Comparison of ENCODE assay signal across 16 cellular contexts in genomic region chr10:4059471-4060138, GRCh38.
DNase-seq lines count a peak whose midpoint lies in the region; ATAC-seq and TF ChIP-seq lines count a peak whose summit lies in the region.
"Had no signal": no experiment of that assay in that cellular context is flagged by ENCODE, and none has a peak within 500 bp of the region (broad histone marks: within the 10 kb centered on the region; RNA-seq: fewer than 3 reads in every experiment).

No MANE protein-coding gene starts in this region.

- CTCF ChIA-PET in activated CD8-positive, alpha-beta memory T cell treated with anti-CD3 and anti-CD28 coated beads, Interleukin-2, amount 10 ng/mL, durations not matched to agents 7 days and 5 days (lab: Charles Lee), result interaction anchor here (0.9 to 1.0 kb wide), 2 partner anchors 15 to 22 kb away, joined by 3 to 4 read pairs; no protein-coding TSS in a partner anchor

- intact Hi-C loops in colonic mucosa (cut with DNase I), result loop anchor here (10.0 kb wide), 1 partner anchor 275 kb away; the partner anchor contains the start of gene KLF6

- H3K27me3 Mint-ChIP-seq in activated CD8-positive, alpha-beta memory T cell treated with anti-CD3 and anti-CD28 coated beads, Interleukin-2, amount 10 ng/mL, durations not matched to agents 7 days and 5 days, result no peaks in the 10 kb centered on the region

- DNase-seq in activated CD8-positive, alpha-beta memory T cell treated with anti-CD3 and anti-CD28 coated beads, Interleukin-2, amount 10 ng/mL, durations not matched to agents 7 days and 5 days, result peak; percentile 63
- DNase-seq in activated CD8-positive, alpha-beta memory T cell treated with anti-CD3 and anti-CD28 coated beads, Interleukin-2, amount 50 U/mL, for 48 hours, result no peak
- peak; percentile 35 for DNase-seq in NOMO-1 treated with DMSO at 0.1 percent for 48 hours (lab: John Stamatoyannopoulos, UW; ENCODE audit: unreplicated experiment)
- no peak for DNase-seq in colonic mucosa
- no peak for DNase-seq in thoracic aorta (ENCODE audit: low spot score)
- no peak for DNase-seq in NCI-H1105 (lab: John Stamatoyannopoulos, UW)
- no peak for DNase-seq in stimulated activated CD4-positive, alpha-beta T cell treated with anti-CD3 and anti-CD28 coated beads, Interleukin-4, amount 100 ng/mL, for 1 hour
- DNase-seq: body of pancreas, glutamatergic neuron, Kasumi-1, left cardiac atrium, NCI-H2227 treated with DMSO at 0.1 percent for 48 hours, nephron progenitor cell, upper lobe of left lung had no signal

- no peaks in the 10 kb centered on the region for H3K36me3 Mint-ChIP-seq in activated CD8-positive, alpha-beta memory T cell treated with anti-CD3 and anti-CD28 coated beads, Interleukin-2, amount 10 ng/mL, durations not matched to agents 7 days and 5 days

- no peak overlapping the region for H3K4me3 Mint-ChIP-seq in activated CD8-positive, alpha-beta memory T cell treated with anti-CD3 and anti-CD28 coated beads, Interleukin-2, amount 10 ng/mL, durations not matched to agents 7 days and 5 days
- H3K4me3 Mint-ChIP-seq: nephron progenitor cell had no signal

- H3K27ac ChIP-seq in colonic mucosa (peak overlapping the region; percentile 72), thoracic aorta (peak overlapping the region; percentile 48 to 85)
- H3K27ac ChIP-seq: body of pancreas had no signal

- H3K36me3 ChIP-seq in colonic mucosa (no peaks in the 10 kb centered on the region), thoracic aorta (no peaks in the 10 kb centered on the region)
- H3K36me3 ChIP-seq: upper lobe of left lung had no signal

- H3K9me3 Mint-ChIP-seq in activated CD8-positive, alpha-beta memory T cell treated with anti-CD3 and anti-CD28 coated beads, Interleukin-2, amount 10 ng/mL, durations not matched to agents 7 days and 5 days (ENCODE audit: low read depth), result no peaks in the 10 kb centered on the region
- H3K9me3 Mint-ChIP-seq: nephron progenitor cell had no signal

- H3K4me1 Mint-ChIP-seq in activated CD8-positive, alpha-beta memory T cell treated with anti-CD3 and anti-CD28 coated beads, Interleukin-2, amount 10 ng/mL, durations not matched to agents 7 days and 5 days, result peaks cover 21% of the 10 kb centered on the region

- peak; percentile 78 for ATAC-seq in activated CD8-positive, alpha-beta memory T cell treated with anti-CD3 and anti-CD28 coated beads, Interleukin-2, amount 10 ng/mL, durations not matched to agents 7 days and 5 days
- ATAC-seq in thoracic aorta (ENCODE audit: insufficient number of reproducible peaks, low FRiP score, low read depth) (no peak), GM21737 (IDR thresholded peaks at IDR 0.05; ENCODE audit: unreplicated experiment) (no peak)
- ATAC-seq: body of pancreas, left cardiac atrium had no signal

- H3K27ac Mint-ChIP-seq in activated CD8-positive, alpha-beta memory T cell treated with anti-CD3 and anti-CD28 coated beads, Interleukin-2, amount 10 ng/mL, durations not matched to agents 7 days and 5 days, result peak overlapping the region; percentile 73
- H3K27ac Mint-ChIP-seq: nephron progenitor cell had no signal

- H3K9me3 ChIP-seq in colonic mucosa (no peaks in the 10 kb centered on the region), thoracic aorta (no peaks in the 10 kb centered on the region)
- H3K9me3 ChIP-seq: upper lobe of left lung had no signal

- no peak overlapping the region for H3K9ac ChIP-seq in colonic mucosa (ENCODE audit: low read depth in 2 of 2, low read length in 2 of 2)

- H3K4me3 ChIP-seq in colonic mucosa (no peak overlapping the region), thoracic aorta (no peak overlapping the region)
- H3K4me3 ChIP-seq: body of pancreas, skin epidermis, upper lobe of left lung had no signal

- TF ChIP-seq CTCF in colonic mucosa (IDR thresholded peaks at IDR 0.05), result no peak
- TF ChIP-seq CTCF in thoracic aorta (IDR thresholded peaks at IDR 0.05), result no peak

- no peaks in the 10 kb centered on the region for H3K4me1 ChIP-seq in colonic mucosa
- H3K4me1 ChIP-seq in thoracic aorta (ENCODE audit: control insufficient read depth in 1 of 2, low read depth in 2 of 2), result peaks cover 34 to 62% of the 10 kb centered on the region in 2 donors

- no peaks in the 10 kb centered on the region for H3K27me3 ChIP-seq in colonic mucosa
- no peaks in the 10 kb centered on the region for H3K27me3 ChIP-seq in thoracic aorta (replicated peaks; ENCODE audit: insufficient read depth)
- H3K27me3 ChIP-seq: body of pancreas, upper lobe of left lung had no signal

Comparison
In these comparisons a context has a peak if more than half of its experiments do, and no peak if none do; other contexts are left out.
1. DNase-seq: peak in activated CD8-positive, alpha-beta memory T cell treated with anti-CD3 and anti-CD28 coated beads, Interleukin-2, amount 10 ng/mL, durations not matched to agents 7 days and 5 days (single experiment) and NOMO-1 treated with DMSO at 0.1 percent for 48 hours (single experiment); none in activated CD8-positive, alpha-beta memory T cell treated with anti-CD3 and anti-CD28 coated beads, Interleukin-2, amount 50 U/mL, for 48 hours (single experiment), colonic mucosa (single experiment), thoracic aorta (single experiment), NCI-H1105 (single experiment) and stimulated activated CD4-positive, alpha-beta T cell treated with anti-CD3 and anti-CD28 coated beads, Interleukin-4, amount 100 ng/mL, for 1 hour (single experiment).